Comparison of ENCODE assay signal across 28 cellular contexts in the genomic region with DNA sequence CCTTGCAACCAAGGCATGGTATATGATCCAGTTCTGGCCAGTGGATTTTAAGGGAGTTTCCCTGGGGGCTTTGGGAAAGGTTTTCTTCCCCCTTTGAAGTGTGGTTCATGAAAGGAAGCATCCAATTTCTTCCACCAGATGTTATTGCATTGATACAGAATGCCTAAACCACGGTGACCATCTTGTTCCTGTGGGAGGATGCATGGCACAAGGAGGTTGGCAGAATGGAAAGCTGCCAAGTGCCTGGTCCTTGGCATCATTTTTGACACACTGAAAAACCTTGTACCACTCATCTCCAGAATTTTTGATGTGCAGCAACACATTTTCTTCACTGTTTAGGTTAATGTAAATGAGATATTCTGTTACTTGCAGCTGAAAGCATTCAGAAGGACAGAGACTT. TPM values are rescaled to one million over a fixed set of nuclear protein-coding genes. Genes with fewer than 3 reads are reported as not detected.
DNase-seq lines count a peak whose midpoint lies in the region; ATAC-seq and TF ChIP-seq lines count a peak whose summit lies in the region.
"Had no signal": no experiment of that assay in that cellular context is flagged by ENCODE, and none has a peak within 500 bp of the region (broad histone marks: within the 10 kb centered on the region; RNA-seq: fewer than 3 reads in every experiment).

No MANE protein-coding gene starts in this region.

- no peaks in the 10 kb centered on the region for H3K36me3 Mint-ChIP-seq in activated T-helper 17 cell treated with anti-CD3 and anti-CD28 coated beads, Interleukin-2, amount 50 U/mL, for 72 hours (ENCODE audit: low read depth)
- H3K36me3 Mint-ChIP-seq: CD4-positive, alpha-beta memory T cell; T-cell had no signal

- H3K27me3 Mint-ChIP-seq in activated T-helper 17 cell treated with anti-CD3 and anti-CD28 coated beads, Interleukin-2, amount 50 U/mL, for 72 hours: no peaks in the 10 kb centered on the region
- H3K27me3 Mint-ChIP-seq: CD4-positive, alpha-beta memory T cell; T-cell had no signal

- peaks cover 10% of the 10 kb centered on the region for H3K4me1 Mint-ChIP-seq in activated T-helper 17 cell treated with anti-CD3 and anti-CD28 coated beads, Interleukin-2, amount 50 U/mL, for 72 hours

- ATAC-seq in activated T-helper 17 cell treated with anti-CD3 and anti-CD28 coated beads, Interleukin-2, amount 50 U/mL, for 72 hours (replicated peaks): no peak
- ATAC-seq in SK-N-SH treated with all-trans-retinoic acid at 6 μM for 48 hours: no peak
- ATAC-seq: HepG2, K562, Right ventricle myocardium inferior, T-cell had no signal

- DNase-seq in AML-193 (lab: John Stamatoyannopoulos, UW): peak; percentile 32 to 46
- DNase-seq in GDM1 (lab: John Stamatoyannopoulos, UW): peak; percentile 81
- peak; percentile 4 for DNase-seq in NCI-H69 (lab: John Stamatoyannopoulos, UW)
- peak; percentile 16 for DNase-seq in left kidney (ENCODE audit: low read depth, low spot score)
- no peak for DNase-seq in NCI-H510A (lab: John Stamatoyannopoulos, UW)
- DNase-seq: C1 segment of cervical spinal cord; CD4-positive, alpha-beta memory T cell; COR-L47; DMS79; MM.1S; NCI-H1048; NCI-H1417; NCI-H1694 treated with DMSO at 0.1 percent for 48 hours; NCI-H2081; NCI-H345; NCI-H524; NCI-H774; NK-92 treated with Interleukin-12 subunit alpha and Interleukin-12 subunit beta, amount 100 ng/mL, for 24 hours; PC-9; SJCRH30; T-cell had no signal

- H3K27ac Mint-ChIP-seq in activated T-helper 17 cell treated with anti-CD3 and anti-CD28 coated beads, Interleukin-2, amount 50 U/mL, for 72 hours: no peak overlapping the region
- H3K27ac Mint-ChIP-seq: CD4-positive, alpha-beta memory T cell; T-cell had no signal

- H3K9me3 Mint-ChIP-seq in activated T-helper 17 cell treated with anti-CD3 and anti-CD28 coated beads, Interleukin-2, amount 50 U/mL, for 72 hours: peaks cover 3% of the 10 kb centered on the region

- H3K4me3 Mint-ChIP-seq in activated T-helper 17 cell treated with anti-CD3 and anti-CD28 coated beads, Interleukin-2, amount 50 U/mL, for 72 hours: no peak overlapping the region
- H3K4me3 Mint-ChIP-seq: CD4-positive, alpha-beta memory T cell; T-cell had no signal

TF ChIP-seq in SK-N-SH treated with all-trans-retinoic acid at 6 μM for 48 hours, 23 proteins besides CTCF, POLR2A, EP300 and RAD21:
- no peak for TF ChIP-seq CSDC2 (CRISPR knock-in tag; IDR thresholded peaks at IDR 0.05)

RNA-seq across cellular contexts. Expression of a gene that starts 55.2 kb away (rescaled TPM):
- total RNA-seq in activated T-helper 17 cell treated with anti-CD3 and anti-CD28 coated beads, Interleukin-2, amount 50 U/mL, for 72 hours: 100 to 1,000 TPM; 330 to 360 TPM
- total RNA-seq: HT1080, RPMI7951 had no signal
